19 cellular contexts compared by ENCODE assay signal in the genomic region with DNA sequence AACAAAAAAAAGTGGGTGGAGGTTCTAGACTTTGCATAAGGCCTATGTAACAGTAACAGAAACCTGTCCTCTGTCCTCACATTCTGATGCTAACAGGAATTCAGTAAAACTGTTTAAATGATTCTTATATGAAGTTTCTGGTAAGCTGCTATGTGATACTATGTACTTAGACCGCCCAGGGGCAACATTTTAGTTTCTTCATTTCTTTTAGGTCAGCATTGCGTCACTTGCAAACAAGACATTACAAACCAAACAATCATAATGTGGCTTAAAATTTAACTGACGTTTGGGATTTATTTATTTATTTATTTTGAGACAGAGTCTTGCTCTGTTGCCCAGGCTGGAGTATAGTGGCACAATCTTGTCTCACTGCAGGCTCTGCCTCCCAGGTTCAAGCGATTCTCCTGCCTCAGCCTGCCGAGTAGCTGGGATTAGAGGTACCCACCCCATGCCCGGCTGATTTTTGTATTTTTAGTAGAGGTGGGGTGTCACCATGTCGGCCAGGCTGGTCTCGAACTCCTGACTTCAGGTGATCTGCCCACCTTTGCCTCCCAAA.
"Had no signal": no experiment of that assay in that cellular context is flagged by ENCODE, and none has a peak within 500 bp of the region (broad histone marks: within the 10 kb centered on the region; RNA-seq: fewer than 3 reads in every experiment).

No MANE protein-coding gene starts in this region.

- H3K79me2 ChIP-seq: parathyroid adenoma had no signal

- H3K27ac ChIP-seq: dorsolateral prefrontal cortex, gastroesophageal sphincter, left ventricle myocardium inferior, parathyroid adenoma, prostate gland, skin epidermis, tibial artery had no signal

- H3K4me3 Mint-ChIP-seq: central memory CD8-positive, alpha-beta T cell; immature natural killer cell; naive thymus-derived CD4-positive, alpha-beta T cell; nephron progenitor cell had no signal

- H2AFZ ChIP-seq: parathyroid adenoma had no signal

- H3K4me1 ChIP-seq: gastroesophageal sphincter, prostate gland, tibial artery had no signal

- H3K27me3 Mint-ChIP-seq: central memory CD8-positive, alpha-beta T cell; naive thymus-derived CD4-positive, alpha-beta T cell had no signal

- ATAC-seq: gastroesophageal sphincter; sciatic nerve; stimulated activated naive CD8-positive, alpha-beta T cell treated with anti-CD3 and anti-CD28 coated beads, Interleukin-15, Interleukin-2, amounts not matched to agents 100 U/mL and 50 U/mL, for 24 hours had no signal

- H3K9me3 ChIP-seq: gastroesophageal sphincter, left ventricle myocardium inferior, prostate gland, tibial artery had no signal

- H3K4me3 ChIP-seq: dorsolateral prefrontal cortex, gastroesophageal sphincter, left ventricle myocardium inferior, prostate gland, skin epidermis, tibial artery had no signal

- H3K9ac ChIP-seq: parathyroid adenoma had no signal

- H3K9me3 Mint-ChIP-seq: central memory CD8-positive, alpha-beta T cell; immature natural killer cell; naive thymus-derived CD4-positive, alpha-beta T cell; nephron progenitor cell had no signal

- H3K27me3 ChIP-seq: dorsolateral prefrontal cortex, gastroesophageal sphincter, tibial artery had no signal

- H3K27ac Mint-ChIP-seq: immature natural killer cell had no signal

- DNase-seq: cortex of kidney; dorsolateral prefrontal cortex; effector CD8-positive, alpha-beta T cell; foreskin fibroblast; glutamatergic neuron; immature natural killer cell; left ventricle myocardium inferior; naive thymus-derived CD4-positive, alpha-beta T cell; nephron progenitor cell; retina; stimulated activated CD4-positive, alpha-beta T cell treated with anti-CD3 and anti-CD28 coated beads, Interleukin-2, amount 100 ng/mL, for 24 hours; stimulated activated naive CD8-positive, alpha-beta T cell treated with anti-CD3 and anti-CD28 coated beads, Interleukin-15, Interleukin-2, amounts not matched to agents 100 U/mL and 50 U/mL, for 24 hours; tibial artery had no signal

- H3K4me1 Mint-ChIP-seq: central memory CD8-positive, alpha-beta T cell; naive thymus-derived CD4-positive, alpha-beta T cell; nephron progenitor cell had no signal
